Comparison of ENCODE assay signal across 9 cellular contexts in the genomic region with DNA sequence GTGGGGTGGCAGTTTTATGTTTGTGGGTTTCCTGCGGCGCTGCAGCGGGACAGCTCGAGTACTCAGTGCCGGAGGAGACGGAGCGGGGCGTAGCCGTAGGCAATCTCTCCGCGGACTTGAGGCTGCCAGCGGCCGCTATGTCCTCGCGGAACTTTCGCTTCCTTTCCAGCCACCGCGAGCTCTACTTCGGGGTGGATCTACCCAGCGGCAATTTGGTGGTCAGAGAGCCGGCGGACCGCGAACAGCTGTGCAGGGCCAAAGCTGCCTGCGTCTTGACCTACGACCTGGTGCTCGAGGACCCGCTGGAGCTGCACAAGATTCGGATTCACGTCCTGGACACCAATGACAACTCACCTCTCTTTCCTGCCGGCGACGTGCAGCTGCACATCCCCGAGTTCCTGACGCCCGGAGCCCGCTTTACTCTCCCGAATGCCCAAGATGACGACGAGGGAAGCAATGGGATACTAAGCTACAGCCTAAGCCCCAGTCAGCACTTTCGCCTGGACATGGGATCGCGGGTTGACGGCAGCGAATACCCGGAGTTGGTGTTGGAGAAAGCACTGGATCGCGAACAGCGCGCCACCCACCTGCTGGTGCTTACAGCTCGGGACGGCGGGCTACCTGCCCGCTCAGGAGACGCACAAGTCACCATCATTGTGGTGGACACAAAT. TPM values are rescaled to one million over a fixed set of nuclear protein-coding genes. Genes with fewer than 3 reads are reported as not detected.
DNase-seq lines count a peak whose midpoint lies in the region; ATAC-seq, FAIRE-seq and TF ChIP-seq lines count a peak whose summit lies in the region.
"Had no signal": no experiment of that assay in that cellular context is flagged by ENCODE, and none has a peak within 500 bp of the region (broad histone marks: within the 10 kb centered on the region; RNA-seq: fewer than 3 reads in every experiment).

No MANE protein-coding gene starts in this region.

- H3K27ac ChIP-seq in left lung (no peak overlapping the region), thyroid gland (peak overlapping the region in 2 of 3 donors; percentile 42 to 49)

- H3K36me3 Mint-ChIP-seq in activated CD4-positive, alpha-beta T cell treated with anti-CD3 and anti-CD28 coated beads, Interleukin-2, amount 10 ng/mL, durations not matched to agents 7 days and 5 days (ENCODE audit: low read depth) = peaks cover 4% of the 10 kb centered on the region

- TF ChIP-seq CTCF in bronchial epithelial cell (IDR thresholded peaks at IDR 0.05; ENCODE audit: insufficient read depth, low read length, severe bottlenecking) (no peak), left lung (IDR thresholded peaks at IDR 0.05) (no peak), thyroid gland (IDR thresholded peaks at IDR 0.05) (no peak)

- WGBS in thyroid gland, 2 donors = 3 to 4% methylated on average over 24 to 47 of the region's 55 CpGs

- DNase-seq in activated CD4-positive, alpha-beta T cell treated with anti-CD3 and anti-CD28 coated beads, Interleukin-2, amount 10 ng/mL, durations not matched to agents 7 days and 5 days = no peak
- DNase-seq in activated CD4-positive, alpha-beta T cell treated with anti-CD3 and anti-CD28 coated beads, Interleukin-2, amount 50 U/mL, for 1 hour = no peak
- DNase-seq in bronchial epithelial cell (ENCODE audit: low read depth) = peak; percentile 10
- DNase-seq in left lung = peak in 1 of 2 donors; percentile 77
- DNase-seq in thyroid gland = peak; percentile 23 to 46
- DNase-seq in middle frontal gyrus (ENCODE audit: extremely low spot score, low spot score) = no peak
- no peak for DNase-seq in GOT3 (lab: John Stamatoyannopoulos, UW)

- peaks cover 0 to 5% of the 10 kb centered on the region in 2 donors for H3K4me1 ChIP-seq in left lung
- peaks cover 6 to 10% of the 10 kb centered on the region in 2 donors for H3K4me1 ChIP-seq in thyroid gland

- ATAC-seq in left lung (peak; percentile 72), GM19035 (IDR thresholded peaks at IDR 0.05; ENCODE audit: unreplicated experiment) (no peak)

- peaks cover 34% of the 10 kb centered on the region for H3K27me3 Mint-ChIP-seq in activated CD4-positive, alpha-beta T cell treated with anti-CD3 and anti-CD28 coated beads, Interleukin-2, amount 10 ng/mL, durations not matched to agents 7 days and 5 days

- H3K9me3 Mint-ChIP-seq in activated CD4-positive, alpha-beta T cell treated with anti-CD3 and anti-CD28 coated beads, Interleukin-2, amount 10 ng/mL, durations not matched to agents 7 days and 5 days = peaks cover 3% of the 10 kb centered on the region

- intact Hi-C loops in left lung (cut with DNase I) = no loop called here
- intact Hi-C loops in thyroid gland (cut with DNase I) = loop anchor here (5.0 kb wide), 1 partner anchor 110 kb away; no protein-coding TSS in a partner anchor

- FAIRE-seq in bronchial epithelial cell (lab: Jason Lieb, UNC) = no peak

- peak overlapping the region; percentile 13 for H3K27ac Mint-ChIP-seq in activated CD4-positive, alpha-beta T cell treated with anti-CD3 and anti-CD28 coated beads, Interleukin-2, amount 10 ng/mL, durations not matched to agents 7 days and 5 days

- TF ChIP-seq POLR2A in thyroid gland (IDR thresholded peaks at IDR 0.05) = no peak

- H3K4me3 Mint-ChIP-seq in activated CD4-positive, alpha-beta T cell treated with anti-CD3 and anti-CD28 coated beads, Interleukin-2, amount 10 ng/mL, durations not matched to agents 7 days and 5 days = peak overlapping the region; percentile 34

- H3K9me3 ChIP-seq in left lung = peaks cover 0 to 1% of the 10 kb centered on the region in 2 donors
- no peaks in the 10 kb centered on the region for H3K9me3 ChIP-seq in thyroid gland

- H3K36me3 ChIP-seq in bronchial epithelial cell (ENCODE audit: control insufficient read depth, insufficient read depth, low read length) = no peaks in the 10 kb centered on the region
- H3K36me3 ChIP-seq in left lung = no peaks in the 10 kb centered on the region
- no peaks in the 10 kb centered on the region for H3K36me3 ChIP-seq in thyroid gland

- POLR2A ChIA-PET in activated CD4-positive, alpha-beta T cell treated with anti-CD3 and anti-CD28 coated beads, Interleukin-2, amount 10 ng/mL, durations not matched to agents 7 days and 5 days (lab: Charles Lee) = no interaction called here

- H3K4me1 Mint-ChIP-seq in activated CD4-positive, alpha-beta T cell treated with anti-CD3 and anti-CD28 coated beads, Interleukin-2, amount 10 ng/mL, durations not matched to agents 7 days and 5 days = peaks cover 1% of the 10 kb centered on the region

- peaks cover 13% of the 10 kb centered on the region for H3K27me3 ChIP-seq in bronchial epithelial cell (ENCODE audit: control insufficient read depth, insufficient read depth, low read length)
- H3K27me3 ChIP-seq in left lung = peaks cover 4 to 78% of the 10 kb centered on the region in 2 donors
- no peaks in the 10 kb centered on the region for H3K27me3 ChIP-seq in thyroid gland

- CTCF ChIA-PET in activated CD4-positive, alpha-beta T cell treated with anti-CD3 and anti-CD28 coated beads, Interleukin-2, amount 10 ng/mL, durations not matched to agents 7 days and 5 days (lab: Charles Lee) = no interaction called here

- H3K4me3 ChIP-seq in bronchial epithelial cell (ENCODE audit: low read depth, low read length) (peak overlapping the region; percentile 41), left lung (peak overlapping the region; percentile 37 to 46), thyroid gland (replicated peaks in 1 of 3) (peak overlapping the region; percentile 41 to 56 (median 43))

RNA-seq across cellular contexts. Expression of a gene that starts 0.9 kb away (rescaled TPM):
- total RNA-seq in activated CD4-positive, alpha-beta T cell treated with anti-CD3 and anti-CD28 coated beads, Interleukin-2, amount 10 ng/mL, durations not matched to agents 7 days and 5 days = not detected
- total RNA-seq in bronchial epithelial cell = 1.6 and 1.7 TPM in 2 replicates
- total RNA-seq in left lung = 1 to 10 TPM; 6.7 to 8.3 TPM
- 1 to 10 TPM; 3.0 to 6.4 (median 3.5) TPM for total RNA-seq in thyroid gland
- total RNA-seq: T-helper 2 cell treated with Interferon-gamma antibody and Interleukin-4, amounts not matched to agents 100 ng/mL and 5 ng/mL, for 36 hours had no signal

RNA-seq across cellular contexts. Expression of a gene that starts 39.2 kb away (rescaled TPM):
- not detected for total RNA-seq in activated CD4-positive, alpha-beta T cell treated with anti-CD3 and anti-CD28 coated beads, Interleukin-2, amount 10 ng/mL, durations not matched to agents 7 days and 5 days
- 14.1 and 16.8 TPM in 2 replicates for total RNA-seq in bronchial epithelial cell
- total RNA-seq in left lung = 10 to 100 TPM in 1 of 2 donors, 1 to 10 TPM in 1; 9.9 to 12.6 TPM
- 1 to 10 TPM; 2.0 to 5.4 (median 3.4) TPM for total RNA-seq in thyroid gland
- total RNA-seq: T-helper 2 cell treated with Interferon-gamma antibody and Interleukin-4, amounts not matched to agents 100 ng/mL and 5 ng/mL, for 36 hours had no signal

RNA-seq across cellular contexts. Expression of a gene that starts 45.1 kb away (rescaled TPM):
- total RNA-seq in activated CD4-positive, alpha-beta T cell treated with anti-CD3 and anti-CD28 coated beads, Interleukin-2, amount 10 ng/mL, durations not matched to agents 7 days and 5 days = not detected
- total RNA-seq in bronchial epithelial cell (0.13 and 0.26 TPM in 2 replicates), left lung (1 to 10 TPM; 1.5 to 1.7 TPM), thyroid gland (1 to 10 TPM; 1.8 to 4.0 (median 3.1) TPM)
- total RNA-seq: T-helper 2 cell treated with Interferon-gamma antibody and Interleukin-4, amounts not matched to agents 100 ng/mL and 5 ng/mL, for 36 hours had no signal

RNA-seq across cellular contexts. Expression of a gene that starts 51.9 kb away (rescaled TPM):
- total RNA-seq in activated CD4-positive, alpha-beta T cell treated with anti-CD3 and anti-CD28 coated beads, Interleukin-2, amount 10 ng/mL, durations not matched to agents 7 days and 5 days = not detected
- under 0.01 and 0.13 TPM in 2 replicates for total RNA-seq in bronchial epithelial cell
- 1 to 10 TPM; 3.6 to 7.4 TPM for total RNA-seq in left lung
- total RNA-seq in thyroid gland = 1 to 10 TPM; 3.3 to 9.6 (median 6.1) TPM
- total RNA-seq: T-helper 2 cell treated with Interferon-gamma antibody and Interleukin-4, amounts not matched to agents 100 ng/mL and 5 ng/mL, for 36 hours had no signal

RNA-seq across cellular contexts. Expression of a gene that starts 58.3 kb away (rescaled TPM):
- total RNA-seq in activated CD4-positive, alpha-beta T cell treated with anti-CD3 and anti-CD28 coated beads, Interleukin-2, amount 10 ng/mL, durations not matched to agents 7 days and 5 days = not detected
- 0.79 and 1.8 TPM in 2 replicates for total RNA-seq in bronchial epithelial cell
- 1 to 10 TPM; 1.4 to 1.5 TPM for total RNA-seq in left lung
- total RNA-seq in thyroid gland = 1 to 10 TPM; 1.8 to 4.2 (median 2.1) TPM
- total RNA-seq: T-helper 2 cell treated with Interferon-gamma antibody and Interleukin-4, amounts not matched to agents 100 ng/mL and 5 ng/mL, for 36 hours had no signal

Comparison
In these comparisons a context has a peak if more than half of its experiments do, and no peak if none do; other contexts are left out.
1. DNase-seq: peak in bronchial epithelial cell (single experiment) and thyroid gland (2 of 2); none in activated CD4-positive, alpha-beta T cell treated with anti-CD3 and anti-CD28 coated beads, Interleukin-2, amount 10 ng/mL, durations not matched to agents 7 days and 5 days (single experiment), activated CD4-positive, alpha-beta T cell treated with anti-CD3 and anti-CD28 coated beads, Interleukin-2, amount 50 U/mL, for 1 hour (single experiment), middle frontal gyrus (single experiment) and GOT3 (single experiment).
2. H3K27ac ChIP-seq: peak in thyroid gland (2 of 3); none in left lung (0 of 2).
3. Peak in every context shown above with its lines, with median percentiles within 50 percentile points of each other: H3K4me3 ChIP-seq.